In the genomic region with DNA sequence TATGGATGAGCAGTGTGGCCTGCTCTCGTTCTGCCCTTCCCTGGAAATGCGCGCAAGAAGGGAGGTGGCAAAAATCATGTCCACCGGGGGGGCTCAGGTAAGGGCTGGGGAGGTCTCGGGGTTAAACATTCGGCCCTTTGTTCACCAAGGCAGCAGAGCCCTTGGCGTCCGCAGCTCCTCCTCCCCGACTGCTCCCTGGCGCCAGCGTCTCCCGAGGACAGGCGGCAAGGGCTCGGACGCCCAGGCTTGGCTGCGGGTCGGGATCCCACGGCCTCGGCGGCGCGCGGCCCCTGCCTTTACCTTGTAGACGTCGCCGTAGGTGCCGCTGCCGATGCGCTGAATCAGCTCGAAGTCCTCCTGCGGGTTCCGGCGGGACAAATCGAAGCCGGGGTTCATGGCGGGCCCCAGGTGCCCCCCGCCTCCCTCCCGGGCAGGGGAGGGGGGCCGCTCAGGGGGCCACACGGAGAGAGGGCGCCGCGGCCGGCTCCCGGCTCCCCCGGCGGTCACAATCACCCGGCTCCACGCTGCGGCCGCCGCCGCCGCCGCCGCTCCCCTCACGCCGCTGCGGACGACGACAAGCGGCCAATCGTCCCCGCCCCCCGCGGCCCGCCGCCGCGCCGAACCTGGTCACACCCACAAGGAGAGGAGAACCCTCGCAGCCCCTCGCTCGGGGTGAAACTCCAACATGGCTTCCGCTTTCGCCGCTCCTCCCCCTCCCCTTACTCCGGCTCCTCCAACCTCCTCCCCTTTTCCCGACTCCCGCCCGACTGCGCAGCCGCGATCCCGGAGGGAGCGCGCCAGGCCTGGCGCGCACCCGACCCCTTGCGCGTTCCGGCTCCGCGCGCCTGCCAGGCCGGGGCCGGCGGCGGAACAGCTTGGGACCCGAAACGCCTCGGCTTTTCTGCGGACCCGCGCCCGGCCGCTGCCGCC, we compare ENCODE assay signal across 8 cellular contexts. TPM values are rescaled to one million over a fixed set of nuclear protein-coding genes. Genes with fewer than 3 reads are reported as not detected.
DNase-seq lines count a peak whose midpoint lies in the region; ATAC-seq and TF ChIP-seq lines count a peak whose summit lies in the region.

A gene (minus strand): TSS at position 694 of the 930 bp plus-strand sequence. CDS start 298 bp downstream, at position 396.

- peak within 1 kb of the TSS; percentile 92 for H2AFZ ChIP-seq in neural cell (ENCODE audit: low read depth, low read length)

- H3K9me3 ChIP-seq in neural cell (ENCODE audit: low read length), result no peaks in the 10 kb centered on the region

- H3K36me3 ChIP-seq in H7 (replicated peaks; ENCODE audit: control insufficient read depth, insufficient read depth, low read length) (no peaks in the 10 kb centered on the region), neural cell (ENCODE audit: insufficient read depth, low read length) (no peaks in the 10 kb centered on the region)

- no peak for TF ChIP-seq RAD21 in neural cell (conservative IDR thresholded peaks at IDR 0.05)

- peak within 1 kb of the TSS; percentile 90 to 95 for H3K4me3 Mint-ChIP-seq in stimulated activated naive CD8-positive, alpha-beta T cell treated with anti-CD3 and anti-CD28 coated beads, Interleukin-15, amount 100 ng/mL, for 72 hours

- no peak for TF ChIP-seq CTCF in fibroblast of villous mesenchyme (IDR thresholded peaks at IDR 0.05; ENCODE audit: insufficient read depth, low read depth, low read length)
- peak; percentile 28 for TF ChIP-seq CTCF in neural cell (IDR thresholded peaks at IDR 0.05; ENCODE audit: poor library complexity, severe bottlenecking)

- no peaks in the 10 kb centered on the region for H3K9me3 Mint-ChIP-seq in stimulated activated naive CD8-positive, alpha-beta T cell treated with anti-CD3 and anti-CD28 coated beads, Interleukin-15, amount 100 ng/mL, for 72 hours

- H3K4me3 ChIP-seq in H7 (ENCODE audit: insufficient read depth, low read depth, low read length), result peak within 1 kb of the TSS; percentile 86
- peak within 1 kb of the TSS; percentile 90 for H3K4me3 ChIP-seq in fibroblast of villous mesenchyme (ENCODE audit: low read depth, low read length)
- H3K4me3 ChIP-seq in neural cell (ENCODE audit: low read length), result peak within 1 kb of the TSS; percentile 93

- no peaks in the 10 kb centered on the region for H3K9me2 ChIP-seq in neural cell (ENCODE audit: insufficient read depth, low read length)

- H3K27ac ChIP-seq in neural cell (ENCODE audit: low read length), result peak within 1 kb of the TSS; percentile 81

- H3K27ac Mint-ChIP-seq in stimulated activated naive CD8-positive, alpha-beta T cell treated with anti-CD3 and anti-CD28 coated beads, Interleukin-15, amount 100 ng/mL, for 72 hours, result peak within 1 kb of the TSS; percentile 95 to 96

- H3K27me3 ChIP-seq in H7 (ENCODE audit: control insufficient read depth, insufficient read depth, low read length) (no peaks in the 10 kb centered on the region), neural cell (ENCODE audit: insufficient read depth, low read depth, low read length) (no peaks in the 10 kb centered on the region)

- no peaks in the 10 kb centered on the region for H3K27me3 Mint-ChIP-seq in stimulated activated naive CD8-positive, alpha-beta T cell treated with anti-CD3 and anti-CD28 coated beads, Interleukin-15, amount 100 ng/mL, for 72 hours

- H3K9ac ChIP-seq in neural cell (ENCODE audit: low read length), result peak within 1 kb of the TSS; percentile 91

- H3K79me2 ChIP-seq in neural cell (replicated peaks; ENCODE audit: insufficient read depth, low read length), result peaks cover 49% of the 10 kb centered on the region

- no peaks in the 10 kb centered on the region for H4K20me1 ChIP-seq in neural cell (ENCODE audit: insufficient read depth)

- peaks cover 52% of the 10 kb centered on the region for H3K4me1 Mint-ChIP-seq in stimulated activated naive CD8-positive, alpha-beta T cell treated with anti-CD3 and anti-CD28 coated beads, Interleukin-15, amount 100 ng/mL, for 72 hours

- no peaks in the 10 kb centered on the region for H3F3A ChIP-seq in neural cell (ENCODE audit: insufficient read depth, low read length, poor library complexity, severe bottlenecking)

- peak; percentile 75 for ATAC-seq in stimulated activated naive CD8-positive, alpha-beta T cell treated with anti-CD3 and anti-CD28 coated beads, Interleukin-15, amount 100 ng/mL, for 72 hours

- H3K4me2 ChIP-seq in neural cell (ENCODE audit: low read length), result peak within 1 kb of the TSS; percentile 95

- TF ChIP-seq EP300 in neural cell (conservative IDR thresholded peaks at IDR 0.05; ENCODE audit: poor library complexity, severe bottlenecking), result peak; percentile 56

- DNase-seq in ELF-1 (ENCODE audit: low read depth, low spot score) (peak; percentile 97), H7 (peak; percentile 99), M059J (ENCODE audit: low read depth) (peak; percentile 93), SHP77 treated with DMSO at 0.1 percent for 48 hours (lab: John Stamatoyannopoulos, UW) (peak; percentile 69), activated gamma-delta T cell (lab: John Stamatoyannopoulos, UW) (peak; percentile 58), fibroblast of villous mesenchyme (ENCODE audit: low read depth) (peak; percentile 96)
- peak; percentile 79 to 82 for DNase-seq in stimulated activated naive CD8-positive, alpha-beta T cell treated with anti-CD3 and anti-CD28 coated beads, Interleukin-15, amount 100 ng/mL, for 72 hours

TF ChIP-seq in neural cell, 6 proteins besides CTCF, POLR2A, EP300 and RAD21:
- TF ChIP-seq, protein P1, sequence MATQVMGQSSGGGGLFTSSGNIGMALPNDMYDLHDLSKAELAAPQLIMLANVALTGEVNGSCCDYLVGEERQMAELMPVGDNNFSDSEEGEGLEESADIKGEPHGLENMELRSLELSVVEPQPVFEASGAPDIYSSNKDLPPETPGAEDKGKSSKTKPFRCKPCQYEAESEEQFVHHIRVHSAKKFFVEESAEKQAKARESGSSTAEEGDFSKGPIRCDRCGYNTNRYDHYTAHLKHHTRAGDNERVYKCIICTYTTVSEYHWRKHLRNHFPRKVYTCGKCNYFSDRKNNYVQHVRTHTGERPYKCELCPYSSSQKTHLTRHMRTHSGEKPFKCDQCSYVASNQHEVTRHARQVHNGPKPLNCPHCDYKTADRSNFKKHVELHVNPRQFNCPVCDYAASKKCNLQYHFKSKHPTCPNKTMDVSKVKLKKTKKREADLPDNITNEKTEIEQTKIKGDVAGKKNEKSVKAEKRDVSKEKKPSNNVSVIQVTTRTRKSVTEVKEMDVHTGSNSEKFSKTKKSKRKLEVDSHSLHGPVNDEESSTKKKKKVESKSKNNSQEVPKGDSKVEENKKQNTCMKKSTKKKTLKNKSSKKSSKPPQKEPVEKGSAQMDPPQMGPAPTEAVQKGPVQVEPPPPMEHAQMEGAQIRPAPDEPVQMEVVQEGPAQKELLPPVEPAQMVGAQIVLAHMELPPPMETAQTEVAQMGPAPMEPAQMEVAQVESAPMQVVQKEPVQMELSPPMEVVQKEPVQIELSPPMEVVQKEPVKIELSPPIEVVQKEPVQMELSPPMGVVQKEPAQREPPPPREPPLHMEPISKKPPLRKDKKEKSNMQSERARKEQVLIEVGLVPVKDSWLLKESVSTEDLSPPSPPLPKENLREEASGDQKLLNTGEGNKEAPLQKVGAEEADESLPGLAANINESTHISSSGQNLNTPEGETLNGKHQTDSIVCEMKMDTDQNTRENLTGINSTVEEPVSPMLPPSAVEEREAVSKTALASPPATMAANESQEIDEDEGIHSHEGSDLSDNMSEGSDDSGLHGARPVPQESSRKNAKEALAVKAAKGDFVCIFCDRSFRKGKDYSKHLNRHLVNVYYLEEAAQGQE (IDR thresholded peaks at IDR 0.05; ENCODE audit: borderline replicate concordance), result peak; percentile 63
- TF ChIP-seq MXI1 (conservative IDR thresholded peaks at IDR 0.05; ENCODE audit: poor library complexity, severe bottlenecking) (peak; percentile 69), POLR2AphosphoS5 (IDR thresholded peaks at IDR 0.05) (peak; percentile 89), TAF1 (IDR thresholded peaks at IDR 0.05; ENCODE audit: low read depth) (peak; percentile 39), EZH2 (IDR thresholded peaks at IDR 0.05; ENCODE audit: borderline replicate concordance, insufficient read depth, low read length, poor library complexity, severe bottlenecking) (no peak), SMC3 (conservative IDR thresholded peaks at IDR 0.05; ENCODE audit: poor library complexity) (peak; percentile 34)
TF ChIP-seq in neural cell: peak in this region for 5.

RNA-seq across cellular contexts. Expression of the gene that starts here (rescaled TPM):
- 48.4 and 83.7 TPM in 2 replicates for total RNA-seq in H7 (2014; rRNA removed; shearing (Covaris generic))
- total RNA-seq in M059J (2014; rRNA removed; shearing (Covaris generic)), result 12.6 and 21.0 TPM in 2 replicates
- 78.0 and 97.2 TPM in 2 replicates for total RNA-seq in fibroblast of villous mesenchyme
- 83.0 and 105 TPM in 2 replicates for polyA plus RNA-seq in neural cell
- 153 and 167 TPM in 2 replicates for polyA minus RNA-seq in neural cell

Comparison
In these comparisons a context has a peak if more than half of its experiments do, and no peak if none do; other contexts are left out.
1. Peak in every context shown above with its lines: DNase-seq, ATAC-seq, H3K4me3 ChIP-seq and H3K27ac ChIP-seq.